In the genomic region with DNA sequence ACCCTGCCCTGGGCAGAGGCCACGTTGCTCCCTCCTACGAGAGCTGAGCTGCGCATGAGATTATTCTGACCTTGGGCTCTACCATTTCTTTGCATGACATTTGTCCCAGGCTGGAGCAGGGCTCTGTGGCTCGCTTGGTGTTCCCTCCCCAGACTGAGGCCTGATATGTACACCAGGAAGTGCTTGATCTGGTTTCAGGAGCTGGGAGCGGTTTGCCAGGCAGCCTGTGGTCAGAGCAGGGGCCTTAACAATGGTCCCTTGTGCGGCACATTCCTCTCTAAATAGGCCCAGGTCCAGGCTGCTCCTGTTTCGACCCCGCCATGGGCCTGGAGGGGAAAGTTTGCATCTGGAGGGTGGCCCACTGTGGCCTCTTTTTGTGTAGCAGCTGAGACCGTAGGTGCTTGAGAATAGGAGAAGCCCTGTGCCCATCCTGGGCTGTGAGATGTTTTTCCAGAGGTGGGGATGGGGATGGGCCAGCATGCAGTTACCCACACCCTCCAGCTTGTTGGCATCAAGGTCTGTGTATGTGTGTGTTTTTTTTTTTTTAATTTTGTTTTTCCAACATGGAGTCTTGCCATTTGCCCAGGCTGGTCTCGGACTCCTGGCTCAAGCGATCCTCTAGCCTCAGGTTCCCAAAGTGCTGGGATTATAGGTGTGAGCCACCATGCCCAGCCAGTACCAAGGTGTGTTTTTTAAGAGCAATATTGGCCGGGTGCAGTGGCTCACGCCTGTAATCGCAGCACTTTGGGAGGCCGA, we compare ENCODE assay signal across 11 cellular contexts.
DNase-seq lines count a peak whose midpoint lies in the region; ATAC-seq and TF ChIP-seq lines count a peak whose summit lies in the region.
"Had no signal": no experiment of that assay in that cellular context is flagged by ENCODE, and none has a peak within 500 bp of the region (broad histone marks: within the 10 kb centered on the region; RNA-seq: fewer than 3 reads in every experiment).

No MANE protein-coding gene starts in this region.

- no peaks in the 10 kb centered on the region for H3K27me3 ChIP-seq in mucosa of rectum (ENCODE audit: control insufficient read depth in 2 of 2, insufficient read depth in 2 of 2, low read length in 2 of 2)
- H3K27me3 ChIP-seq: BE2C had no signal

- H3K36me3 Mint-ChIP-seq in activated T-cell treated with anti-CD3 and anti-CD28 coated beads, Interleukin-2, amount 50 U/mL, for 24 hours (ENCODE audit: low read depth) = peaks cover 3% of the 10 kb centered on the region
- H3K36me3 Mint-ChIP-seq in effector memory CD8-positive, alpha-beta T cell (ENCODE audit: insufficient read depth) = peaks cover 17% of the 10 kb centered on the region
- H3K36me3 Mint-ChIP-seq: activated naive CD4-positive, alpha-beta T cell treated with anti-CD3 and anti-CD28 coated beads, Interleukin-2, amount 50 U/mL, for 24 hours had no signal

- H3K27ac ChIP-seq in mucosa of rectum (ENCODE audit: low read depth in 2 of 2, low read length in 2 of 2) (peak overlapping the region; percentile 74 to 82), urinary bladder (ENCODE audit: low read depth) (peak overlapping the region; percentile 3)
- H3K27ac ChIP-seq: HL-60 had no signal

- no peaks in the 10 kb centered on the region for H3K9me3 ChIP-seq in mucosa of rectum (ENCODE audit: control insufficient read depth in 2 of 2, low read length in 2 of 2)
- H3K9me3 ChIP-seq: BE2C had no signal

- TF ChIP-seq CTCF in GM13977 (IDR thresholded peaks at IDR 0.05; ENCODE audit: extremely low read depth, insufficient read depth, missing control alignments) = no peak

- H3K4me1 Mint-ChIP-seq in activated T-cell treated with anti-CD3 and anti-CD28 coated beads, Interleukin-2, amount 50 U/mL, for 24 hours (ENCODE audit: low read depth) = peaks cover 75% of the 10 kb centered on the region
- peaks cover 67 to 73% of the 10 kb centered on the region in 2 donors for H3K4me1 Mint-ChIP-seq in effector memory CD8-positive, alpha-beta T cell (ENCODE audit: low read depth in 2 of 2)

- H3K36me3 ChIP-seq in mucosa of rectum (ENCODE audit: control insufficient read depth in 2 of 2, insufficient read depth in 2 of 2, low read length in 2 of 2) = no peaks in the 10 kb centered on the region
- H3K36me3 ChIP-seq in urinary bladder (ENCODE audit: insufficient read depth) = no peaks in the 10 kb centered on the region

- H3K4me3 Mint-ChIP-seq in activated T-cell treated with anti-CD3 and anti-CD28 coated beads, Interleukin-2, amount 50 U/mL, for 24 hours = no peak overlapping the region
- no peak overlapping the region for H3K4me3 Mint-ChIP-seq in effector memory CD8-positive, alpha-beta T cell
- H3K4me3 Mint-ChIP-seq: activated naive CD4-positive, alpha-beta T cell treated with anti-CD3 and anti-CD28 coated beads, Interleukin-2, amount 50 U/mL, for 24 hours had no signal

- peak overlapping the region; percentile 50 for H3K27ac Mint-ChIP-seq in activated T-cell treated with anti-CD3 and anti-CD28 coated beads, Interleukin-2, amount 50 U/mL, for 24 hours
- H3K27ac Mint-ChIP-seq in effector memory CD8-positive, alpha-beta T cell = peak overlapping the region; percentile 44 to 83
- H3K27ac Mint-ChIP-seq: activated naive CD4-positive, alpha-beta T cell treated with anti-CD3 and anti-CD28 coated beads, Interleukin-2, amount 50 U/mL, for 24 hours had no signal

- H3K4me1 ChIP-seq in mucosa of rectum (ENCODE audit: control insufficient read depth in 2 of 2, insufficient read depth in 2 of 2, low read length in 2 of 2) = peaks cover 44 to 46% of the 10 kb centered on the region in 2 donors
- no peaks in the 10 kb centered on the region for H3K4me1 ChIP-seq in urinary bladder (ENCODE audit: insufficient read depth)

- H3K4me3 ChIP-seq in mucosa of rectum (ENCODE audit: low read length in 2 of 2) (peak overlapping the region in 1 of 2 donors; percentile 6), urinary bladder (ENCODE audit: low read depth, low read length) (no peak overlapping the region)

- no peaks in the 10 kb centered on the region for H3K27me3 Mint-ChIP-seq in activated T-cell treated with anti-CD3 and anti-CD28 coated beads, Interleukin-2, amount 50 U/mL, for 24 hours
- H3K27me3 Mint-ChIP-seq in effector memory CD8-positive, alpha-beta T cell = no peaks in the 10 kb centered on the region
- H3K27me3 Mint-ChIP-seq: activated naive CD4-positive, alpha-beta T cell treated with anti-CD3 and anti-CD28 coated beads, Interleukin-2, amount 50 U/mL, for 24 hours had no signal

- 55% methylated on average over 15 of the region's 15 CpGs for WGBS in urinary bladder

- no peak for ATAC-seq in effector memory CD8-positive, alpha-beta T cell (replicated peaks)
- ATAC-seq in HG02870 (IDR thresholded peaks at IDR 0.05; ENCODE audit: unreplicated experiment) = no peak

- in situ Hi-C loops in GM13977 (cut with MboI; ENCODE audit: low pct_unique_long_range_greater_than_20kb, low sequenced_read_pairs, unreplicated experiment) = no loop called here

- H3K9ac ChIP-seq in mucosa of rectum (ENCODE audit: low read depth in 1 of 2, low read length in 2 of 2) = peak overlapping the region; percentile 0 to 41

- no peaks in the 10 kb centered on the region for H3K9me3 Mint-ChIP-seq in activated T-cell treated with anti-CD3 and anti-CD28 coated beads, Interleukin-2, amount 50 U/mL, for 24 hours
- H3K9me3 Mint-ChIP-seq in effector memory CD8-positive, alpha-beta T cell = no peaks in the 10 kb centered on the region
- H3K9me3 Mint-ChIP-seq: activated naive CD4-positive, alpha-beta T cell treated with anti-CD3 and anti-CD28 coated beads, Interleukin-2, amount 50 U/mL, for 24 hours had no signal

- DNase-seq in activated T-cell treated with anti-CD3 and anti-CD28 coated beads, Interleukin-2, amount 50 U/mL, for 24 hours = no peak
- DNase-seq in activated T-cell treated with anti-CD3 and anti-CD28 coated beads for 4 hours (no peak), GM13977 (ENCODE audit: low spot score) (no peak), NCI-H2227 (lab: John Stamatoyannopoulos, UW; ENCODE audit: unreplicated experiment) (no peak)
- DNase-seq in effector memory CD8-positive, alpha-beta T cell = no peak
- DNase-seq: BE2C had no signal
